Comparison of ENCODE assay signal across 8 cellular contexts in genomic region chr10:74000244-74000643, GRCh38. TPM values are rescaled to one million over a fixed set of nuclear protein-coding genes. Genes with fewer than 3 reads are reported as not detected.
DNase-seq lines count a peak whose midpoint lies in the region; ATAC-seq and TF ChIP-seq lines count a peak whose summit lies in the region.
"Not testable (repeated sequence)": the region's sequence is repeated elsewhere in the genome, so short reads cannot be mapped to it uniquely, and the experiment has no call there.

No MANE protein-coding gene starts in this region.

- H3K4me3 Mint-ChIP-seq in chondrocyte (ENCODE audit: unreplicated experiment), result peak overlapping the region; percentile 100

- peaks cover 58% of the 10 kb centered on the region for H3K4me1 Mint-ChIP-seq in chondrocyte (ENCODE audit: low read depth)

- not testable (repeated sequence) for H3K9me3 Mint-ChIP-seq in chondrocyte (ENCODE audit: low read depth)

- peak overlapping the region; percentile 98 for H3K27ac Mint-ChIP-seq in chondrocyte (ENCODE audit: unreplicated experiment)

- H3K4me1 ChIP-seq in HUES64 (ENCODE audit: insufficient read depth, low read length), result peaks cover 19% of the 10 kb centered on the region
- peaks cover 46% of the 10 kb centered on the region for H3K4me1 ChIP-seq in lower lobe of right lung
- not testable (repeated sequence) for H3K4me1 ChIP-seq in ovary (ENCODE audit: insufficient read depth); testis

- H3K9me3 ChIP-seq in HUES64 (ENCODE audit: insufficient read depth, low read depth, low read length); WERI-Rb-1 (ENCODE audit: severe bottlenecking); lower lobe of right lung; ovary; testis: not testable (repeated sequence)

- TF ChIP-seq POLR2A in ovary (IDR thresholded peaks at IDR 0.05); testis (IDR thresholded peaks at IDR 0.05): not testable (repeated sequence)

- DNase-seq in BJ (ENCODE audit: low read depth); WERI-Rb-1; chondrocyte (ENCODE audit: low spot score); fibroblast of villous mesenchyme (ENCODE audit: low read depth); lower lobe of right lung; ovary; testis: not testable (repeated sequence)

- peaks cover 19% of the 10 kb centered on the region for H3K36me3 Mint-ChIP-seq in chondrocyte (ENCODE audit: low read depth)

- TF ChIP-seq CTCF in BJ (IDR thresholded peaks at IDR 0.05; ENCODE audit: insufficient read depth, low read depth, low read length); WERI-Rb-1 (IDR thresholded peaks at IDR 0.05; ENCODE audit: low read depth, low read length); chondrocyte (IDR thresholded peaks at IDR 0.05); fibroblast of villous mesenchyme (IDR thresholded peaks at IDR 0.05; ENCODE audit: insufficient read depth, low read depth, low read length); lower lobe of right lung (IDR thresholded peaks at IDR 0.05); ovary (IDR thresholded peaks at IDR 0.05); testis (IDR thresholded peaks at IDR 0.05): not testable (repeated sequence)

- not testable (repeated sequence) for TF ChIP-seq EP300 in ovary (IDR thresholded peaks at IDR 0.05)

- not testable (repeated sequence) for H3K27ac ChIP-seq in HUES64 (ENCODE audit: low read depth, low read length); lower lobe of right lung; ovary
- H3K27ac ChIP-seq in WERI-Rb-1 (peak overlapping the region; percentile 61), testis (peak overlapping the region; percentile 45 to 93)

- H3K9ac ChIP-seq in HUES64 (ENCODE audit: low read depth, low read length), result peak overlapping the region; percentile 99; the same call in 1 of the 2 replicates

- H3K36me3 ChIP-seq in BJ (ENCODE audit: control insufficient read depth, insufficient read depth, low read length); WERI-Rb-1; lower lobe of right lung; ovary; testis (ENCODE audit: low read depth, missing control alignments): not testable (repeated sequence)
- peaks cover 41% of the 10 kb centered on the region for H3K36me3 ChIP-seq in HUES64 (ENCODE audit: insufficient read depth, low read length)

- not testable (repeated sequence) for H3K27me3 ChIP-seq in BJ (ENCODE audit: control insufficient read depth, insufficient read depth, low read length); HUES64 (ENCODE audit: insufficient read depth, low read length); WERI-Rb-1 (ENCODE audit: insufficient read depth, low read depth, severe bottlenecking); lower lobe of right lung (ENCODE audit: low read depth); ovary; testis

- 90% methylated on average over 11 of the region's 11 CpGs for WGBS in HUES64
- WGBS in ovary, 3 donors, result 72 to 75% (median 73%) methylated on average over 11 of the region's 11 CpGs
- 64 to 81% methylated on average over 11 of the region's 11 CpGs for WGBS in testis, 2 donors

- H3K27me3 Mint-ChIP-seq in chondrocyte (ENCODE audit: low read depth), result not testable (repeated sequence)

- ATAC-seq in lower lobe of right lung, result not testable (repeated sequence)

- intact Hi-C loops in lower lobe of right lung (cut with DNase I); testis (cut with DNase I; ENCODE audit: low total_unique reads): not testable (repeated sequence)
- intact Hi-C loops in ovary (cut with DNase I), result loop anchor here in 1 of 4 donors (10.0 kb wide), 1 partner anchor 55 kb away; no protein-coding TSS in a partner anchor

- CTCF ChIA-PET in BJ (lab: Yijun Ruan, JAX), result interaction anchor here (0.6 to 2.5 kb wide), 14 partner anchors 8 to 113 kb away, joined by 3 to 12 read pairs (median 5); no protein-coding TSS in a partner anchor

- POLR2A ChIA-PET in BJ (lab: Charles Lee), result not testable (repeated sequence)

- peak overlapping the region; percentile 95 for H3K4me3 ChIP-seq in BJ (ENCODE audit: low read depth, low read length)
- H3K4me3 ChIP-seq in HUES64 (ENCODE audit: low read length), result peak overlapping the region; percentile 95
- not testable (repeated sequence) for H3K4me3 ChIP-seq in WERI-Rb-1 (ENCODE audit: low read depth, low read length)
- peak overlapping the region; percentile 100 for H3K4me3 ChIP-seq in fibroblast of villous mesenchyme (ENCODE audit: low read depth, low read length)
- peak overlapping the region; percentile 82 for H3K4me3 ChIP-seq in lower lobe of right lung
- H3K4me3 ChIP-seq in ovary, result peak overlapping the region; percentile 98
- H3K4me3 ChIP-seq in testis, result peak overlapping the region in 1 of 2 donors; percentile 83

RNA-seq across cellular contexts. Expression of gene VCL, which starts 2.3 kb away (rescaled TPM):
- 235 and 255 TPM in 2 replicates for polyA plus RNA-seq in BJ (2011; rRNA removed)
- polyA minus RNA-seq in BJ (2011; rRNA and poly(A)+ RNA removed), result 183 and 193 TPM in 2 replicates
- 144 TPM for polyA plus RNA-seq in HUES64 (2013, experiment 1 of 2)
- 145 TPM for polyA plus RNA-seq in HUES64 (2013, experiment 2 of 2)
- total RNA-seq in chondrocyte, result 429 to 498 TPM (median 485 TPM) in 3 replicates
- total RNA-seq in fibroblast of villous mesenchyme, result 448 and 513 TPM in 2 replicates
- total RNA-seq in lower lobe of right lung, result 106 TPM
- total RNA-seq in ovary, result 100 to 1,000 TPM in 5 of 7 donors, 10 to 100 TPM in 2; 44.6 to 189 (median 114) TPM
- 100 to 1,000 TPM in 1 of 2 donors, 10 to 100 TPM in 1; 43.3 to 158 TPM for polyA plus RNA-seq in ovary
- total RNA-seq in testis, result 100 to 1,000 TPM; 267 to 272 TPM
- 106 TPM for polyA plus RNA-seq in testis (ENCODE audit: insufficient read depth, low read depth, low replicate concordance)
